ENCODE assay signal across 23 cellular contexts in the genomic region with DNA sequence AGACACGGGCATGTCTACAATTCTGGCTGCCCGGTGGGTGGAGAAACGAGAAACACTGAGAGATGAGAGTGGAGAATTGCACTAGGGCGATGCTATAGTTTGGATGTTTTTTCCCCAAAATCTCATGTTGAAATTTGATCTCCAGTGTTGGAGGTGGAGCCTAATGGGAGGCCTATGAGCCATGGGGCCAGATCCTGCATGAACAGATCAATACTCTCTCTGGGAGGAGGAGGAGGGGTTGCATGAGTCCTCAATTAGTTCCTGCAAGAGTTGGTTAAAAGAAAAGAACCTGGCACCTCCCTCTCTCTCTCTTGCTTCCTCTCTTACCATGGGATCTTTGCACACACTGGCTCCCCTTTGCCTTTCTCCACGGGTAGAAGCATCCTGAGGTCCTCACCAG.
"Had no signal": no experiment of that assay in that cellular context is flagged by ENCODE, and none has a peak within 500 bp of the region (broad histone marks: within the 10 kb centered on the region; RNA-seq: fewer than 3 reads in every experiment).

No MANE protein-coding gene starts in this region.

- H3K9ac ChIP-seq: parathyroid adenoma had no signal

- H3K4me3 ChIP-seq: left lung, lower lobe of right lung, right atrium auricular region, right lobe of liver, smooth muscle cell, tibial nerve, uterus had no signal

- H3K4me2 ChIP-seq: smooth muscle cell had no signal

- DNase-seq: immature natural killer cell; kidney; left colon; left lung; lower lobe of right lung; mammary epithelial cell; mesenchymal stem cell; natural killer cell; right lobe of liver; stimulated activated CD4-positive, alpha-beta T cell treated with anti-CD3 and anti-CD28 coated beads, Interleukin-1b, Interleukin-23, amount 100 ng/mL, for 48 hours; stimulated activated CD4-positive, alpha-beta T cell treated with anti-CD3 and anti-CD28 coated beads, Interleukin-2, amount 100 ng/mL, for 48 hours; stimulated activated CD4-positive, alpha-beta T cell treated with anti-CD3 and anti-CD28 coated beads, Interleukin-4, amount 100 ng/mL, for 4 hours; stimulated activated CD8-positive, alpha-beta memory T cell treated with anti-CD3 and anti-CD28 coated beads, Interleukin-4, amount 100 ng/mL, for 48 hours; stimulated activated naive CD4-positive, alpha-beta T cell treated with Interleukin-2 at 50 U/mL for 16 hours; stimulated activated naive CD8-positive, alpha-beta T cell treated with anti-CD3 and anti-CD28 coated beads, Interleukin-15, amount 100 ng/mL, for 72 hours; substantia nigra; uterus had no signal

- H3K9me3 ChIP-seq: uterus had no signal

- H3K36me3 ChIP-seq: left lung, lower lobe of right lung, right atrium auricular region, right lobe of liver, tibial nerve, uterus had no signal

- H3K4me1 Mint-ChIP-seq: immature natural killer cell; natural killer cell; stimulated activated memory B cell treated with anti-CD40 and anti-IgM and Interleukin-4, amounts not matched to agents 10 μg/mL and 1 μg/mL and 100 μg/mL, for 72 hours; stimulated activated naive CD8-positive, alpha-beta T cell treated with anti-CD3 and anti-CD28 coated beads, Interleukin-15, amount 100 ng/mL, for 72 hours had no signal

- ATAC-seq: left colon; left lung; lower lobe of right lung; natural killer cell; right lobe of liver; stimulated activated memory B cell treated with anti-CD40 and anti-IgM and Interleukin-4, amounts not matched to agents 10 μg/mL and 1 μg/mL and 100 μg/mL, for 72 hours; stimulated activated naive CD8-positive, alpha-beta T cell treated with anti-CD3 and anti-CD28 coated beads, Interleukin-15, amount 100 ng/mL, for 72 hours had no signal

- H3K27ac ChIP-seq: left lung, lower lobe of right lung, parathyroid adenoma, right atrium auricular region, right lobe of liver, tibial nerve, uterus had no signal

- H3K27me3 ChIP-seq: left lung, right atrium auricular region, right lobe of liver, tibial nerve, uterus had no signal

- H2AFZ ChIP-seq: parathyroid adenoma had no signal

- H3K36me3 Mint-ChIP-seq: immature natural killer cell; natural killer cell; stimulated activated memory B cell treated with anti-CD40 and anti-IgM and Interleukin-4, amounts not matched to agents 10 μg/mL and 1 μg/mL and 100 μg/mL, for 72 hours; type B pancreatic cell had no signal

- H3K27ac Mint-ChIP-seq: immature natural killer cell; natural killer cell; stimulated activated memory B cell treated with anti-CD40 and anti-IgM and Interleukin-4, amounts not matched to agents 10 μg/mL and 1 μg/mL and 100 μg/mL, for 72 hours; stimulated activated naive CD8-positive, alpha-beta T cell treated with anti-CD3 and anti-CD28 coated beads, Interleukin-15, amount 100 ng/mL, for 72 hours; type B pancreatic cell had no signal

- H3K79me2 ChIP-seq: parathyroid adenoma had no signal

- H3K27me3 Mint-ChIP-seq: stimulated activated memory B cell treated with anti-CD40 and anti-IgM and Interleukin-4, amounts not matched to agents 10 μg/mL and 1 μg/mL and 100 μg/mL, for 72 hours; stimulated activated naive CD8-positive, alpha-beta T cell treated with anti-CD3 and anti-CD28 coated beads, Interleukin-15, amount 100 ng/mL, for 72 hours; type B pancreatic cell had no signal

- H3K4me1 ChIP-seq: left lung, lower lobe of right lung, parathyroid adenoma, right atrium auricular region, right lobe of liver, tibial nerve, uterus had no signal

- H3K4me3 Mint-ChIP-seq: immature natural killer cell; natural killer cell; stimulated activated memory B cell treated with anti-CD40 and anti-IgM and Interleukin-4, amounts not matched to agents 10 μg/mL and 1 μg/mL and 100 μg/mL, for 72 hours; stimulated activated naive CD8-positive, alpha-beta T cell treated with anti-CD3 and anti-CD28 coated beads, Interleukin-15, amount 100 ng/mL, for 72 hours; type B pancreatic cell had no signal
